In genomic region chr15:41936155-41936554, GRCh38 we compare ENCODE assay signal across 11 cellular contexts. TPM values are rescaled to one million over a fixed set of nuclear protein-coding genes. Genes with fewer than 3 reads are reported as not detected.
DNase-seq lines count a peak whose midpoint lies in the region; ATAC-seq and TF ChIP-seq lines count a peak whose summit lies in the region.
"Had no signal": no experiment of that assay in that cellular context is flagged by ENCODE, and none has a peak within 500 bp of the region (broad histone marks: within the 10 kb centered on the region; RNA-seq: fewer than 3 reads in every experiment).

No MANE protein-coding gene starts in this region.

- H3K27me3 ChIP-seq in CD4-positive, alpha-beta memory T cell (ENCODE audit: insufficient read depth, low read length), result no peaks in the 10 kb centered on the region
- H3K27me3 ChIP-seq in brain microvascular endothelial cell (replicated peaks) (no peaks in the 10 kb centered on the region), parathyroid adenoma (ENCODE audit: control insufficient read depth, insufficient read depth, low read length) (no peaks in the 10 kb centered on the region)

- H3K4me3 Mint-ChIP-seq in CD4-positive, alpha-beta memory T cell, result peak overlapping the region; percentile 77 to 95 (median 89)
- H3K4me3 Mint-ChIP-seq in IgD-negative memory B cell, result peak overlapping the region in 1 of 4 donors; percentile 34

- no peak overlapping the region for H3K4me3 ChIP-seq in CD4-positive, alpha-beta memory T cell (ENCODE audit: low read length in 2 of 2)
- H3K4me3 ChIP-seq in brain microvascular endothelial cell (ENCODE audit: low read depth, low read length) (no peak overlapping the region), parathyroid adenoma (ENCODE audit: low read depth, low read length) (no peak overlapping the region)

- in situ Hi-C loops in brain microvascular endothelial cell (cut with HindIII; ENCODE audit: low pct_ligation_motif_present, low sequenced_read_pairs), result no loop called here

- CTCF ChIA-PET in CD4-positive, alpha-beta memory T cell (lab: Charles Lee; ENCODE audit: partially characterized antibody), result interaction anchor here (0.9 to 10.5 kb wide), 9 partner anchors 9 to 276 kb away, joined by 3 to 127 read pairs (median 19); partner anchors contain the start of genes EHD4, MAPKBP1, MGA and SPTBN5

- peak overlapping the region; percentile 97 for H3K27ac ChIP-seq in CD4-positive, alpha-beta memory T cell (ENCODE audit: low read depth, low read length)
- H3K27ac ChIP-seq in brain microvascular endothelial cell (peak overlapping the region; percentile 72), parathyroid adenoma (peak overlapping the region; percentile 63)

- peaks cover 10 to 17% of the 10 kb centered on the region in 2 donors for H3K36me3 Mint-ChIP-seq in CD4-positive, alpha-beta memory T cell
- H3K36me3 Mint-ChIP-seq in IgD-negative memory B cell, result peaks cover 10% of the 10 kb centered on the region

- H3K27ac Mint-ChIP-seq in CD4-positive, alpha-beta memory T cell, result peak overlapping the region; percentile 94 to 100 (median 100)
- H3K27ac Mint-ChIP-seq in IgD-negative memory B cell, result peak overlapping the region in 2 of 3 donors; percentile 48 to 74

- ATAC-seq in HG02870 (IDR thresholded peaks at IDR 0.05; ENCODE audit: unreplicated experiment), result no peak

- H3K9ac ChIP-seq in parathyroid adenoma, result no peak overlapping the region

- H3K9me3 Mint-ChIP-seq in CD4-positive, alpha-beta memory T cell, result no peaks in the 10 kb centered on the region
- H3K9me3 Mint-ChIP-seq in IgD-negative memory B cell, result no peaks in the 10 kb centered on the region

- H3K79me2 ChIP-seq in parathyroid adenoma, result no peaks in the 10 kb centered on the region

- DNase-seq in CD4-positive, alpha-beta memory T cell, result no peak
- DNase-seq in brain microvascular endothelial cell (no peak), DMS79 treated with DMSO at 0.1 percent for 48 hours (lab: John Stamatoyannopoulos, UW) (no peak), SHP77 (lab: John Stamatoyannopoulos, UW) (no peak), SW 1271 (lab: John Stamatoyannopoulos, UW) (no peak)
- DNase-seq: DMS153, hypothalamus, OCI-M1 had no signal

- intact Hi-C loops in CD4-positive, alpha-beta memory T cell (cut with micrococcal nuclease), result loop anchor here (2.0 kb wide), 2 partner anchors 41 to 107 kb away; partner anchors contain the start of genes JMJD7 and SPTBN5

- H3K9me3 ChIP-seq in CD4-positive, alpha-beta memory T cell (ENCODE audit: control insufficient read depth in 1 of 2, low read length in 2 of 2), result no peaks in the 10 kb centered on the region
- H3K9me3 ChIP-seq in parathyroid adenoma (ENCODE audit: control insufficient read depth, low read length), result no peaks in the 10 kb centered on the region

- H3K4me2 ChIP-seq in parathyroid adenoma (ENCODE audit: low read length), result no peak overlapping the region

- POLR2A ChIA-PET in CD4-positive, alpha-beta memory T cell (lab: Charles Lee; ENCODE audit: partially characterized antibody), result interaction anchor here (0.8 to 12.6 kb wide), 18 partner anchors 10 to 378 kb away, joined by 3 to 245 read pairs (median 6); partner anchors contain the start of genes EHD4, JMJD7, MAPKBP1 and MGA

- peaks cover 75% of the 10 kb centered on the region for H3K4me1 ChIP-seq in CD4-positive, alpha-beta memory T cell (ENCODE audit: insufficient read depth, low read length)
- H3K4me1 ChIP-seq in parathyroid adenoma, result no peaks in the 10 kb centered on the region

- H3K4me1 Mint-ChIP-seq in CD4-positive, alpha-beta memory T cell, result peaks cover 46 to 75% (median 67%) of the 10 kb centered on the region in 4 donors
- H3K4me1 Mint-ChIP-seq in IgD-negative memory B cell, result peaks cover 14 to 24% (median 24%) of the 10 kb centered on the region in 3 donors

- H2AFZ ChIP-seq in parathyroid adenoma, result no peak overlapping the region

- H3K27me3 Mint-ChIP-seq in CD4-positive, alpha-beta memory T cell, result no peaks in the 10 kb centered on the region
- H3K27me3 Mint-ChIP-seq in IgD-negative memory B cell, result no peaks in the 10 kb centered on the region

- TF ChIP-seq CTCF in brain microvascular endothelial cell (IDR thresholded peaks at IDR 0.05; ENCODE audit: low read depth, low read length, missing control alignments) (no peak), parathyroid adenoma (IDR thresholded peaks at IDR 0.05) (no peak)

- no peaks in the 10 kb centered on the region for H3K36me3 ChIP-seq in CD4-positive, alpha-beta memory T cell (ENCODE audit: insufficient read depth, low read length)
- peaks cover 2% of the 10 kb centered on the region for H3K36me3 ChIP-seq in brain microvascular endothelial cell (replicated peaks)
- H3K36me3 ChIP-seq in parathyroid adenoma (ENCODE audit: control insufficient read depth, insufficient read depth, low read length), result no peaks in the 10 kb centered on the region

RNA-seq across cellular contexts. Expression of gene EHD4, which starts 36.2 kb away (rescaled TPM):
- total RNA-seq in CD4-positive, alpha-beta memory T cell, result 10 to 100 TPM; 15.2 to 15.6 TPM
- 10 to 100 TPM; 13.9 to 16.4 TPM for polyA plus RNA-seq in CD4-positive, alpha-beta memory T cell
- 3.8 TPM for polyA plus RNA-seq in IgD-negative memory B cell

RNA-seq across cellular contexts. Expression of gene SPTBN5, which starts 42.3 kb away (rescaled TPM):
- total RNA-seq in CD4-positive, alpha-beta memory T cell, result 1 to 10 TPM; 2.4 to 2.7 TPM
- under 1 TPM in 1 of 2 donors, not detected in 1; 0.03 TPM for polyA plus RNA-seq in CD4-positive, alpha-beta memory T cell
- polyA plus RNA-seq in IgD-negative memory B cell, result not detected
